8 cellular contexts compared by ENCODE assay signal in the genomic region with DNA sequence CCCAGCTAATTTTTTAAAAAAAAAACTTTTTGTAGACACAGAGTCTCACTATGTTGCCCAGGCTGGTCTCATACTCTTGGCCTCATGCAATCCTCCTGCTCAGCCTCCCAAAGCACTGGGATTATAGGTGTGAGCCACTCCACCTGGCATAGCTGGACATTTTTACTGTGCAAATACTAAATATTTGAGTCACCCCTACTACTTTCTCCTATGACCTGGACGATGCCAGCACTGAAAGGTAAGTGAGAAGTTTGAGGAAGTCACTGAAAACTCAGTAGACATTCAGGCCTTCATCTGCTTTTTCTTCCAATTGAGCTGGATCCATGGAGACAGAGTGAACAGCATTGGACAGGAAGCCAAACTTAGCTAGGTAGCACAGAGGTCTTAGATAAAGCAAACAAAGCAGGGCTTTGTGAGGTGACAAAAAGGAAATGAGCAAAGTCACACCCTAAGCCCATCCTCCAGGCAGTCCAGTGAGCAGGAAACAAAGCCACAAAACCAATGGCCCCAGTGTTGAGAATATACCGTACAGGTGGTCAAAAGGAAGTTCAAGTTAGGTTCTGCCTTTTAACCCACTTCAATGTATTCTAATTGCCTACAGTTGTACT.
A peak's percentile ranks its signal among the peaks of the same experiment; 100 is the strongest.
DNase-seq lines count a peak whose midpoint lies in the region; ATAC-seq and TF ChIP-seq lines count a peak whose summit lies in the region.

No MANE protein-coding gene starts in this region.

- no peaks in the 10 kb centered on the region for H3K9me3 Mint-ChIP-seq in activated B cell treated with CpG ODN at 0.5 μM for 24 hours

- H3K27ac ChIP-seq in upper lobe of right lung: no peak overlapping the region
- no peak overlapping the region for H3K27ac ChIP-seq in RWPE1

- H3K27me3 ChIP-seq in upper lobe of right lung: no peaks in the 10 kb centered on the region

- intact Hi-C loops in activated B cell treated with CpG ODN at 0.5 μM for 24 hours (cut with micrococcal nuclease) (no loop called here), upper lobe of right lung (cut with DNase I) (no loop called here)

- ATAC-seq in GM19372 (IDR thresholded peaks at IDR 0.05; ENCODE audit: low read depth, unreplicated experiment): peak; percentile 91
- peak; percentile 91 for ATAC-seq in HG03159 (IDR thresholded peaks at IDR 0.05; ENCODE audit: unreplicated experiment)
- peak; percentile 82 for ATAC-seq in activated B cell treated with CpG ODN at 0.5 μM for 24 hours (ENCODE audit: low read depth)
- peak; percentile 43 for ATAC-seq in upper lobe of right lung

- no peak for TF ChIP-seq CTCF in activated B cell treated with CpG ODN at 0.5 μM for 24 hours (IDR thresholded peaks at IDR 0.05)
- no peak for TF ChIP-seq CTCF in upper lobe of right lung (IDR thresholded peaks at IDR 0.05)
- no peak for TF ChIP-seq CTCF in RWPE1 (conservative IDR thresholded peaks at IDR 0.05; ENCODE audit: low read depth)

- H3K36me3 ChIP-seq in upper lobe of right lung: no peaks in the 10 kb centered on the region

- no peaks in the 10 kb centered on the region for H3K4me1 ChIP-seq in upper lobe of right lung

- H3K4me3 ChIP-seq in upper lobe of right lung: no peak overlapping the region

- H3K27ac Mint-ChIP-seq in activated B cell treated with CpG ODN at 0.5 μM for 24 hours: peak overlapping the region; percentile 87

- H3K27me3 Mint-ChIP-seq in activated B cell treated with CpG ODN at 0.5 μM for 24 hours: no peaks in the 10 kb centered on the region

- H3K4me1 Mint-ChIP-seq in activated B cell treated with CpG ODN at 0.5 μM for 24 hours: peaks cover 52% of the 10 kb centered on the region

- H3K4me3 Mint-ChIP-seq in activated B cell treated with CpG ODN at 0.5 μM for 24 hours: peak overlapping the region; percentile 50

- DNase-seq in DMS53 treated with DMSO at 0.1 percent for 48 hours (lab: John Stamatoyannopoulos, UW; ENCODE audit: unreplicated experiment) (peak; percentile 51), activated B cell treated with CpG ODN at 0.5 μM for 24 hours (no peak), upper lobe of right lung (no peak), NCI-H510A treated with DMSO at 0.1 percent for 48 hours (lab: John Stamatoyannopoulos, UW) (no peak), RWPE1 (ENCODE audit: low spot score) (no peak), NCI-H526 treated with DMSO at 0.1 percent for 48 hours (lab: John Stamatoyannopoulos, UW) (no peak)

- CTCF ChIA-PET in activated B cell treated with CpG ODN at 0.5 μM for 24 hours (lab: Charles Lee): interaction anchor here (0.8 to 1.3 kb wide), 4 partner anchors 153 to 325 kb away, joined by 3 read pairs; no protein-coding TSS in a partner anchor
- CTCF ChIA-PET in RWPE1 (lab: Yijun Ruan, JAX): no interaction called here

- no peaks in the 10 kb centered on the region for H3K9me3 ChIP-seq in upper lobe of right lung

- POLR2A ChIA-PET in activated B cell treated with CpG ODN at 0.5 μM for 24 hours (lab: Charles Lee): interaction anchor here (1.0 to 1.5 kb wide), 2 partner anchors 45 to 193 kb away, joined by 4 to 5 read pairs; a partner anchor contains a TSS
- POLR2A ChIA-PET in RWPE1 (lab: Yijun Ruan, JAX; ENCODE audit: low non-redundant PET): no interaction called here

- H3K36me3 Mint-ChIP-seq in activated B cell treated with CpG ODN at 0.5 μM for 24 hours (ENCODE audit: low read depth): no peaks in the 10 kb centered on the region
